In genomic region chrX:151537572-151537971, GRCh38 we compare ENCODE assay signal across 36 cellular contexts. TPM values are rescaled to one million over a fixed set of nuclear protein-coding genes. Genes with fewer than 3 reads are reported as not detected.
"Had no signal": no experiment of that assay in that cellular context is flagged by ENCODE, and none has a peak within 500 bp of the region (broad histone marks: within the 10 kb centered on the region; RNA-seq: fewer than 3 reads in every experiment).

No MANE protein-coding gene starts in this region.

- H3K4me3 Mint-ChIP-seq: activated naive CD4-positive, alpha-beta T cell treated with anti-CD3 and anti-CD28 coated beads for 36 hours; activated naive CD8-positive, alpha-beta T cell; activated naive CD8-positive, alpha-beta T cell treated with anti-CD3 and anti-CD28 coated beads, Interleukin-2, amount 50 U/mL, for 24 hours; activated T-cell treated with anti-CD3 and anti-CD28 coated beads, Interleukin-2, amount 50 U/mL, for 4 hours; brain; T-helper 17 cell had no signal

- H3K4me1 Mint-ChIP-seq: activated naive CD8-positive, alpha-beta T cell treated with anti-CD3 and anti-CD28 coated beads, Interleukin-2, amount 50 U/mL, for 24 hours; brain had no signal

- H3K27me3 ChIP-seq: SJCRH30 had no signal

- H3K36me3 Mint-ChIP-seq: activated naive CD8-positive, alpha-beta T cell; brain had no signal

- H3K27ac Mint-ChIP-seq: activated naive CD4-positive, alpha-beta T cell treated with anti-CD3 and anti-CD28 coated beads for 36 hours; activated naive CD8-positive, alpha-beta T cell; activated naive CD8-positive, alpha-beta T cell treated with anti-CD3 and anti-CD28 coated beads, Interleukin-2, amount 50 U/mL, for 24 hours; brain; T-helper 17 cell had no signal

- H3K9me3 Mint-ChIP-seq: activated naive CD4-positive, alpha-beta T cell treated with anti-CD3 and anti-CD28 coated beads for 36 hours; activated naive CD8-positive, alpha-beta T cell treated with anti-CD3 and anti-CD28 coated beads, Interleukin-2, amount 50 U/mL, for 24 hours; activated T-cell treated with anti-CD3 and anti-CD28 coated beads, Interleukin-2, amount 50 U/mL, for 4 hours; brain had no signal

- H3K36me3 ChIP-seq: SJCRH30, WERI-Rb-1 had no signal

- H3K4me3 ChIP-seq: SJCRH30, SK-N-MC had no signal

- DNase-seq: activated CD4-positive, alpha-beta T cell treated with anti-CD3 and anti-CD28 coated beads for 1 hour; activated CD4-positive, alpha-beta T cell treated with anti-CD3 and anti-CD28 coated beads for 48 hours; activated CD4-positive, alpha-beta T cell treated with anti-CD3 and anti-CD28 coated beads, Interleukin-2, amount 50 U/mL, for 48 hours; activated CD4-positive, CD25-positive, alpha-beta regulatory T cell; activated CD8-positive, alpha-beta memory T cell treated with anti-CD3 and anti-CD28 coated beads, Interleukin-2, amount 50 U/mL, for 4 hours; activated gamma-delta T cell treated with Interleukin-2 at 50 U/mL for 16 hours; activated naive CD4-positive, alpha-beta T cell treated with anti-CD3 and anti-CD28 coated beads for 36 hours; activated naive CD8-positive, alpha-beta T cell treated with anti-CD3 and anti-CD28 coated beads, Interleukin-2, amount 50 U/mL, for 24 hours; activated T-cell treated with anti-CD3 and anti-CD28 coated beads for 4 hours; activated T-cell treated with anti-CD3 and anti-CD28 coated beads, Interleukin-2, amount 50 U/mL, for 4 hours; anterior cingulate cortex; caudate nucleus; cerebellar nuclear complex; NCI-H1092 treated with DMSO at 0.1 percent for 48 hours; NCI-H1417; NCI-H146; NCI-H187; NCI-H2029 treated with DMSO at 0.1 percent for 48 hours; NCI-H2107; NCI-H2171; NCI-H510A; NCI-H526 treated with DMSO at 0.1 percent for 48 hours; NCI-H774; SHP77; SJCRH30; T-helper 17 cell; T1000; WERI-Rb-1 had no signal

- H3K4me1 ChIP-seq: SJCRH30 had no signal

- H3K27ac ChIP-seq: KMS-11, SJCRH30, SK-N-MC, WERI-Rb-1 had no signal

- H3K9me3 ChIP-seq: SJCRH30 had no signal

- ATAC-seq: activated naive CD8-positive, alpha-beta T cell treated with anti-CD3 and anti-CD28 coated beads, Interleukin-2, amount 50 U/mL, for 24 hours; activated T-cell treated with anti-CD3 and anti-CD28 coated beads, Interleukin-2, amount 50 U/mL, for 4 hours; Panc1; T-helper 17 cell had no signal

RNA-seq across cellular contexts. Expression of gene PASD1, which starts 25.9 kb away (rescaled TPM):
- total RNA-seq: activated naive CD4-positive, alpha-beta T cell treated with anti-CD3 and anti-CD28 coated beads for 36 hours; activated T-cell treated with anti-CD3 and anti-CD28 coated beads, Interleukin-2, amount 50 U/mL, for 4 hours; bronchial epithelial cell; LHCN-M2; RPMI7951; SJCRH30; T-helper 17 cell had no signal
